In genomic region chr5:9721161-9721560, GRCh38 we compare ENCODE assay signal across 27 cellular contexts.
DNase-seq lines count a peak whose midpoint lies in the region; TF ChIP-seq lines count a peak whose summit lies in the region.
"Had no signal": no experiment of that assay in that cellular context is flagged by ENCODE, and none has a peak within 500 bp of the region (broad histone marks: within the 10 kb centered on the region; RNA-seq: fewer than 3 reads in every experiment).

No MANE protein-coding gene starts in this region.

- DNase-seq in esophagus muscularis mucosa (ENCODE audit: extremely low spot score) = peak; percentile 91
- no peak for DNase-seq in glomerular visceral epithelial cell (ENCODE audit: extremely low spot score)
- DNase-seq: 8988T; ACHN; AML-193; BE2C; C1 segment of cervical spinal cord; Caco-2; Calu3; CD4-positive, alpha-beta memory T cell; CD4-positive, alpha-beta T cell; CD4-positive, CD25-positive, alpha-beta regulatory T cell; CD8-positive, alpha-beta memory T cell; CD8-positive, alpha-beta T cell; COR-L47; DMS 273 treated with DMSO at 0.1 percent for 48 hours; DMS153; DMS53; DMS79; DMS79 treated with DMSO at 0.1 percent for 48 hours; DND-41; EL had no signal

- 81% methylated on average over 2 of the region's 2 CpGs for WGBS in esophagus muscularis mucosa

- no peaks in the 10 kb centered on the region for H3K27me3 ChIP-seq in esophagus muscularis mucosa
- H3K27me3 ChIP-seq: BE2C; BLaER1; BLaER1 treated with 17β-estradiol and CSF1 and Interleukin-3, amounts not matched to agents 10 nM and 100 nM had no signal

- intact Hi-C loops in esophagus muscularis mucosa (cut with DNase I) = no loop called here

- no peak for TF ChIP-seq CTCF in esophagus muscularis mucosa (IDR thresholded peaks at IDR 0.05)

- H3K4me1 ChIP-seq in esophagus muscularis mucosa = no peaks in the 10 kb centered on the region
- H3K4me1 ChIP-seq: A549, BLaER1, Caco-2 had no signal

- H3K9me3 ChIP-seq in esophagus muscularis mucosa = no peaks in the 10 kb centered on the region
- H3K9me3 ChIP-seq: A549, BE2C, Caco-2 had no signal

- no peak overlapping the region for H3K4me3 ChIP-seq in esophagus muscularis mucosa
- H3K4me3 ChIP-seq: A549; BLaER1; BLaER1 treated with 17β-estradiol and CSF1 and Interleukin-3, amounts not matched to agents 10 nM and 100 nM had no signal

- TF ChIP-seq POLR2A in esophagus muscularis mucosa (IDR thresholded peaks at IDR 0.05; ENCODE audit: low read depth) = no peak

- TF ChIP-seq EP300 in esophagus muscularis mucosa (IDR thresholded peaks at IDR 0.05) = no peak

- H3K36me3 ChIP-seq in esophagus muscularis mucosa = no peaks in the 10 kb centered on the region
- H3K36me3 ChIP-seq: BE2C; BLaER1; BLaER1 treated with 17β-estradiol and CSF1 and Interleukin-3, amounts not matched to agents 10 nM and 100 nM had no signal

- no peak overlapping the region for H3K27ac ChIP-seq in esophagus muscularis mucosa (replicated peaks in 1 of 4)
- H3K27ac ChIP-seq: 22Rv1; A549; BLaER1; BLaER1 treated with 17β-estradiol and CSF1 and Interleukin-3, amounts not matched to agents 10 nM and 100 nM; C4-2B had no signal
